9 cellular contexts compared by ENCODE assay signal in the genomic region with DNA sequence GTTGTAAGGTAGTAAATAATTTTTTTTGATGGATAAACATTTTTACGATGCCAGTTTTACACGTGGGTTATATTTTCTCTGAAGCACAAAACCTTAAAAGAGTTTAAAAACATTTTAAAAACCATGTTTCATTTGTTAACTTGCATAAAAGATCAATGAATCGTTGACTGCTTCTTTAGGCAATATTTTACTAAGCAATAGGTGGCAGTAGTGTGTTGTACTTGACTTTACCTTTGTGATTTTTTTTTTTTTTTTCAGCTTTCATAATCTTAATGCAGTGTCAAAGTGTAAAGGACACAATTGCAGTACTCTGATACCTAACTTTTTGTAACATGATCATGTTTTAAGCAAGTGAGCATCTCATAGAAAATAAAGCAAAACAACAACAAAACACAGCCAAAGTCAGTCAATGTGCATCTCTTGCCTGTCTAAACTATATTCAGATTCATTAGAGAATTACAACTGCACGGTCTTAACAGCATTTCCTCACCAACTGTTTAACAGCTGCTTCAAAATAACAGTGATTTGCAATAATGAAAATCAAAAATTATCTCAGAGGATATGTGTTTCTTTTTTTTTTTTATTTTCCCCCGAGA. TPM values are rescaled to one million over a fixed set of nuclear protein-coding genes. Genes with fewer than 3 reads are reported as not detected.
DNase-seq lines count a peak whose midpoint lies in the region; ATAC-seq, FAIRE-seq and TF ChIP-seq lines count a peak whose summit lies in the region.
"Had no signal": no experiment of that assay in that cellular context is flagged by ENCODE, and none has a peak within 500 bp of the region (broad histone marks: within the 10 kb centered on the region; RNA-seq: fewer than 3 reads in every experiment).

No MANE protein-coding gene starts in this region.

- peak; percentile 84 for FAIRE-seq in D721Med (lab: Jason Lieb, UNC)
- FAIRE-seq in endothelial cell of umbilical vein (lab: Jason Lieb, UNC) = peak; percentile 64

- no peak for TF ChIP-seq POLR2A in endothelial cell of umbilical vein (IDR thresholded peaks at IDR 0.05; ENCODE audit: low read depth, low read length)

- ATAC-seq in activated naive CD8-positive, alpha-beta T cell treated with anti-CD3 and anti-CD28 coated beads, Interleukin-2, amount 50 U/mL, for 24 hours = no peak

- H3K27ac Mint-ChIP-seq in activated naive CD8-positive, alpha-beta T cell treated with anti-CD3 and anti-CD28 coated beads, Interleukin-2, amount 50 U/mL, for 24 hours = no peak overlapping the region

- no peak overlapping the region for H3K9ac ChIP-seq in endothelial cell of umbilical vein (replicated peaks; ENCODE audit: extremely low read depth, insufficient read depth, low read length)

- H3K9me3 Mint-ChIP-seq in activated naive CD8-positive, alpha-beta T cell treated with anti-CD3 and anti-CD28 coated beads, Interleukin-2, amount 50 U/mL, for 24 hours = no peaks in the 10 kb centered on the region

- no peaks in the 10 kb centered on the region for H4K20me1 ChIP-seq in endothelial cell of umbilical vein (replicated peaks; ENCODE audit: control insufficient read depth, extremely low read depth, insufficient read depth, low read length)

- H3K4me1 ChIP-seq in endothelial cell of umbilical vein (ENCODE audit: control insufficient read depth, extremely low read depth, insufficient read depth, low read length) = no peaks in the 10 kb centered on the region

- no peaks in the 10 kb centered on the region for H3K9me1 ChIP-seq in endothelial cell of umbilical vein (replicated peaks; ENCODE audit: control insufficient read depth, extremely low read depth, insufficient read depth, low read length)

- no TSS peak for BruUV-seq in endothelial cell of umbilical vein (replicated peaks; lab: Mats Ljungman, UMichigan)

- H3K36me3 ChIP-seq in endothelial cell of umbilical vein (ENCODE audit: control insufficient read depth in 2 of 2, extremely low read depth in 1 of 2, insufficient read depth in 2 of 2, low read length in 2 of 2) = no peaks in the 10 kb centered on the region

- no peak overlapping the region for H3K4me3 ChIP-seq in endothelial cell of umbilical vein (replicated peaks in 1 of 3; ENCODE audit: insufficient read depth in 1 of 3, low read depth in 1 of 3, low read length in 3 of 3)
- H3K4me3 ChIP-seq: lung had no signal

- H2AFZ ChIP-seq in endothelial cell of umbilical vein (ENCODE audit: low read depth, low read length) = no peak overlapping the region

- H3K4me3 Mint-ChIP-seq in activated naive CD8-positive, alpha-beta T cell treated with anti-CD3 and anti-CD28 coated beads, Interleukin-2, amount 50 U/mL, for 24 hours = no peak overlapping the region

- H3K36me3 Mint-ChIP-seq in activated naive CD8-positive, alpha-beta T cell treated with anti-CD3 and anti-CD28 coated beads, Interleukin-2, amount 50 U/mL, for 24 hours (ENCODE audit: low read depth) = peaks cover 17% of the 10 kb centered on the region

- intact Hi-C loops in endothelial cell of umbilical vein (cut with micrococcal nuclease) = loop anchor here (1.0 to 10.0 kb wide), 5 partner anchors 397 to 780 kb away; no protein-coding TSS in a partner anchor
- intact Hi-C loops in posterior cingulate gyrus (cut with DNase I) = loop anchor here (1.0 to 5.0 kb wide), 3 partner anchors 474 to 610 kb away; no protein-coding TSS in a partner anchor

- H3K79me2 ChIP-seq in endothelial cell of umbilical vein (ENCODE audit: control insufficient read depth, insufficient read depth, low read length) = no peaks in the 10 kb centered on the region

- H3K27me3 ChIP-seq in endothelial cell of umbilical vein (ENCODE audit: control insufficient read depth in 2 of 2, insufficient read depth in 2 of 2, low read length in 2 of 2) = no peaks in the 10 kb centered on the region

- H3K4me2 ChIP-seq in endothelial cell of umbilical vein (ENCODE audit: insufficient read depth, low read length) = no peak overlapping the region

- H3K4me1 Mint-ChIP-seq in activated naive CD8-positive, alpha-beta T cell treated with anti-CD3 and anti-CD28 coated beads, Interleukin-2, amount 50 U/mL, for 24 hours = no peaks in the 10 kb centered on the region

- H3K27ac ChIP-seq in endothelial cell of umbilical vein (ENCODE audit: insufficient read depth, low read depth, low read length) = no peak overlapping the region

- DNase-seq in D721Med (ENCODE audit: insufficient read length, low spot score) (no peak), HEK293T (ENCODE audit: extremely low spot score) (peak; percentile 14), NCI-H774 (lab: John Stamatoyannopoulos, UW) (peak; percentile 10), endothelial cell of umbilical vein (ENCODE audit: low read depth, low spot score) (peak; percentile 39), renal cortical epithelial cell (ENCODE audit: low read depth) (peak; percentile 40), posterior cingulate gyrus (no peak)
- no peak for DNase-seq in stimulated activated CD4-positive, alpha-beta T cell treated with anti-CD3 and anti-CD28 coated beads, Interleukin-4, amount 100 ng/mL, for 24 hours
- no peak for DNase-seq in activated naive CD8-positive, alpha-beta T cell treated with anti-CD3 and anti-CD28 coated beads, Interleukin-2, amount 50 U/mL, for 24 hours

- no peaks in the 10 kb centered on the region for H3K9me3 ChIP-seq in endothelial cell of umbilical vein (replicated peaks; ENCODE audit: control insufficient read depth, insufficient read depth, low read length)

- POLR2A ChIA-PET in HEK293T (lab: Yijun Ruan, JAX) = no interaction called here
- POLR2A ChIA-PET in endothelial cell of umbilical vein (lab: Charles Lee) = no interaction called here

- CTCF ChIA-PET in HEK293T (lab: Yijun Ruan, JAX) = interaction anchor here (0.6 to 1.4 kb wide), 2 partner anchors 473 to 542 kb away, joined by 4 read pairs; no protein-coding TSS in a partner anchor
- CTCF ChIA-PET in endothelial cell of umbilical vein (lab: Charles Lee) = interaction anchor here (0.6 to 5.9 kb wide), 16 partner anchors 9 to 777 kb away, joined by 3 to 75 read pairs (median 4); a partner anchor contains a TSS

- dilution Hi-C loops in endothelial cell of umbilical vein (cut with MboI; ENCODE audit: extremely low pct_ligation_motif_present, low sequenced_read_pairs) = no loop called here

- no peaks in the 10 kb centered on the region for H3K27me3 Mint-ChIP-seq in activated naive CD8-positive, alpha-beta T cell treated with anti-CD3 and anti-CD28 coated beads, Interleukin-2, amount 50 U/mL, for 24 hours

- TF ChIP-seq CTCF in D721Med (IDR thresholded peaks at IDR 0.05; ENCODE audit: insufficient read depth, missing control alignments) = peak; percentile 63
- TF ChIP-seq CTCF in endothelial cell of umbilical vein (IDR thresholded peaks at IDR 0.05; ENCODE audit: extremely low read depth in 1 of 2, insufficient read depth in 1 of 2, low read depth in 1 of 2, low read length in 2 of 2) = peak; percentile 37 to 39

TF ChIP-seq in HEK293T, 16 proteins besides CTCF, POLR2A, EP300 and RAD21:
- TF ChIP-seq NFRKB (IDR thresholded peaks at IDR 0.05) (no peak), ZNF384 (IDR thresholded peaks at IDR 0.05) (peak; percentile 99)
TF ChIP-seq in HEK293T: peak in this region for 1.

TF ChIP-seq in endothelial cell of umbilical vein, 7 proteins besides CTCF, POLR2A, EP300 and RAD21:
- TF ChIP-seq, protein P1, sequence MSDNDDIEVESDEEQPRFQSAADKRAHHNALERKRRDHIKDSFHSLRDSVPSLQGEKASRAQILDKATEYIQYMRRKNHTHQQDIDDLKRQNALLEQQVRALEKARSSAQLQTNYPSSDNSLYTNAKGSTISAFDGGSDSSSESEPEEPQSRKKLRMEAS (IDR thresholded peaks at IDR 0.05; ENCODE audit: insufficient read depth, insufficient read length) = no peak
- TF ChIP-seq MYC (IDR thresholded peaks at IDR 0.05; ENCODE audit: low read depth, low read length) (no peak), POLR2AphosphoS5 (IDR thresholded peaks at IDR 0.05; ENCODE audit: insufficient read depth, low read depth, low read length) (no peak), EZH2 (IDR thresholded peaks at IDR 0.05; ENCODE audit: borderline replicate concordance, low read depth, low read length, severe bottlenecking) (no peak), JUN (IDR thresholded peaks at IDR 0.05; ENCODE audit: borderline replicate concordance, insufficient read depth, insufficient read length, low read depth) (no peak), GATA2 (IDR thresholded peaks at IDR 0.05; ENCODE audit: insufficient read depth, insufficient read length, low read depth, low read length) (no peak), FOS (IDR thresholded peaks at IDR 0.05; ENCODE audit: borderline replicate concordance, insufficient read depth, low read length) (no peak)

RNA-seq across cellular contexts. Expression of a gene that starts 27.7 kb away (rescaled TPM):
- total RNA-seq in endothelial cell of umbilical vein (16.8 and 17.0 TPM in 2 replicates), renal cortical epithelial cell (13.5 and 24.8 TPM in 2 replicates)
- 5.8 and 7.2 TPM in 2 replicates for polyA plus RNA-seq in endothelial cell of umbilical vein
- 5.7 and 6.9 TPM in 2 replicates for polyA plus RNA-seq in endothelial cell of umbilical vein (2011; cell fraction: cytosol; rRNA removed)
- 32.5 and 40.0 TPM in 2 replicates for polyA plus RNA-seq in endothelial cell of umbilical vein (2011; cell fraction: nucleus; rRNA removed)
- polyA plus RNA-seq in endothelial cell of umbilical vein (2012) = 13.1 and 17.0 TPM in 2 replicates
- 6.7 and 9.5 TPM in 2 replicates for polyA minus RNA-seq in endothelial cell of umbilical vein
- 14.3 TPM for polyA minus RNA-seq in endothelial cell of umbilical vein (2011; cell fraction: cytosol; rRNA and poly(A)+ RNA removed)
- polyA minus RNA-seq in endothelial cell of umbilical vein (2011; cell fraction: nucleus; rRNA and poly(A)+ RNA removed) = 28.5 and 39.3 TPM in 2 replicates

RNA-seq across cellular contexts. Expression of a gene that starts 27.8 kb away (rescaled TPM):
- total RNA-seq in endothelial cell of umbilical vein (not detected in 2 replicates), renal cortical epithelial cell (0.35 and 6.8 TPM in 2 replicates)
- 0.04 TPM in 1 of 2 replicates, not detected in the other for polyA plus RNA-seq in endothelial cell of umbilical vein
- polyA plus RNA-seq in endothelial cell of umbilical vein (2011; cell fraction: cytosol; rRNA removed) = 0.03 TPM in 1 of 2 replicates, not detected in the other
- 0.05 and 0.14 TPM in 2 replicates for polyA plus RNA-seq in endothelial cell of umbilical vein (2011; cell fraction: nucleus; rRNA removed)
- not detected in 2 replicates for polyA plus RNA-seq in endothelial cell of umbilical vein (2012)
- not detected in 2 replicates for polyA minus RNA-seq in endothelial cell of umbilical vein
- polyA minus RNA-seq in endothelial cell of umbilical vein (2011; cell fraction: cytosol; rRNA and poly(A)+ RNA removed) = not detected
- polyA minus RNA-seq in endothelial cell of umbilical vein (2011; cell fraction: nucleus; rRNA and poly(A)+ RNA removed) = 0.19 and 0.72 TPM in 2 replicates

Comparison
In these comparisons a context has a peak if more than half of its experiments do, and no peak if none do; other contexts are left out.
1. DNase-seq: peak in HEK293T (single experiment), NCI-H774 (single experiment), endothelial cell of umbilical vein (single experiment) and renal cortical epithelial cell (single experiment); none in D721Med (single experiment), stimulated activated CD4-positive, alpha-beta T cell treated with anti-CD3 and anti-CD28 coated beads, Interleukin-4, amount 100 ng/mL, for 24 hours (single experiment), posterior cingulate gyrus (0 of 10) and activated naive CD8-positive, alpha-beta T cell treated with anti-CD3 and anti-CD28 coated beads, Interleukin-2, amount 50 U/mL, for 24 hours (single experiment).